Comparison of ENCODE assay signal across 1 cellular context in genomic region chr20:1185781-1186334, GRCh38.
TF ChIP-seq lines count a peak whose summit lies in the region.

No MANE protein-coding gene starts in this region.

TF ChIP-seq in HEK293, 187 proteins besides CTCF, POLR2A, EP300 and RAD21 (continued from another document):
- TF ChIP-seq ZBTB17 (tag by site-specific recombination; IDR thresholded peaks at IDR 0.05) (0 out of 2 replicates have a peak, but pooled peaks have one; percentile 19), ZNF274 (IDR thresholded peaks at IDR 0.05; ENCODE audit: low read length) (no peak), ZNF274 (tag by site-specific recombination; IDR thresholded peaks at IDR 0.05; ENCODE audit: borderline replicate concordance) (no peak), REPIN1 (tag by site-specific recombination; IDR thresholded peaks at IDR 0.05; ENCODE audit: low read depth) (no peak), GLIS1 (tag by site-specific recombination; IDR thresholded peaks at IDR 0.05) (no peak), ZNF114 (tag by site-specific recombination; IDR thresholded peaks at IDR 0.05) (no peak), ZNF362 (tag by site-specific recombination; IDR thresholded peaks at IDR 0.05) (peak; percentile 82), GLIS2 (tag by site-specific recombination; IDR thresholded peaks at IDR 0.05) (peak; percentile 34), SP3 (tag by site-specific recombination; IDR thresholded peaks at IDR 0.05) (peak; percentile 62), PATZ1 (tag by site-specific recombination; IDR thresholded peaks at IDR 0.05) (peak; percentile 78), ZNF280D (tag by site-specific recombination; IDR thresholded peaks at IDR 0.05) (no peak), ZNF398 (tag by site-specific recombination; IDR thresholded peaks at IDR 0.05) (0 out of 2 replicates have a peak, but pooled peaks have one; percentile 1)
